19 cellular contexts compared by ENCODE assay signal in the genomic region with DNA sequence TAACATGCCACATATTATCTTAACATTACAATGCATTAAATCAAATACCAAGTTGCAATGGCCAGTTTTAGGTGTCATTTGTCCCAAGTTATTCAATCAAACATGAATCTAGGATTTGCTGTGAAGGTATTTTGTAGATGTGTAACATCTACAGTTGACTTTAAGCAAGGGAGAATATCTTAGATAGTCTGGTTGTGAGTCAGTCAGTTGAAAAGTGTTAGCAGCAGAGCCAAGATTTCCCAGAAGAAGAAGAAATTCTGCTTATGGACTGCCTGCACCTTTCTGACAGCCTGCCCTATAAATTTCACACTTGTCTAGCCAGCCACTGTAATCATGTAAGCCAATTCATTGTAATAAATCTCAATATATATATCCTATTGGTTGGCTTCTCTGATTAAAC. TPM values are rescaled to one million over a fixed set of nuclear protein-coding genes. Genes with fewer than 3 reads are reported as not detected.
DNase-seq lines count a peak whose midpoint lies in the region; ATAC-seq, FAIRE-seq and TF ChIP-seq lines count a peak whose summit lies in the region.
"Had no signal": no experiment of that assay in that cellular context is flagged by ENCODE, and none has a peak within 500 bp of the region (broad histone marks: within the 10 kb centered on the region; RNA-seq: fewer than 3 reads in every experiment).

No MANE protein-coding gene starts in this region.

- no peaks in the 10 kb centered on the region for H3K36me3 Mint-ChIP-seq in chondrocyte (ENCODE audit: low read depth)
- H3K36me3 Mint-ChIP-seq: immature natural killer cell; natural killer cell treated with Interleukin-12 subunit alpha and Interleukin-12 subunit beta and Interleukin-15 and Interleukin-18, amount 100 ng/mL, for 72 hours; stimulated activated naive B cell treated with anti-CD40 and anti-IgM and Interleukin-4, amounts not matched to agents 10 μg/mL and 1 μg/mL and 100 μg/mL, for 72 hours had no signal

- peaks cover 2% of the 10 kb centered on the region for H3K27me3 Mint-ChIP-seq in chondrocyte (ENCODE audit: low read depth)
- H3K27me3 Mint-ChIP-seq: T-helper 17 cell had no signal

- no peak overlapping the region for H2AFZ ChIP-seq in trophoblast cell (ENCODE audit: insufficient read depth, low read length, poor library complexity)

- no peak overlapping the region for H2BK120ac ChIP-seq in trophoblast cell (ENCODE audit: insufficient read depth, low read length, poor library complexity)

- H3K4me3 Mint-ChIP-seq in chondrocyte (ENCODE audit: unreplicated experiment), result no peak overlapping the region
- H3K4me3 Mint-ChIP-seq: immature natural killer cell; natural killer cell treated with Interleukin-12 subunit alpha and Interleukin-12 subunit beta and Interleukin-15 and Interleukin-18, amount 100 ng/mL, for 72 hours; stimulated activated naive B cell treated with anti-CD40 and anti-IgM and Interleukin-4, amounts not matched to agents 10 μg/mL and 1 μg/mL and 100 μg/mL, for 72 hours; T-helper 17 cell had no signal

- no peak overlapping the region for H4K12ac ChIP-seq in trophoblast cell (ENCODE audit: low read depth, low read length)

- H3K14ac ChIP-seq in trophoblast cell (ENCODE audit: low read length), result no peak overlapping the region

- no peak overlapping the region for H3K4ac ChIP-seq in trophoblast cell (ENCODE audit: low read depth, low read length)

- no peak overlapping the region for H3K18ac ChIP-seq in trophoblast cell (ENCODE audit: low read length)

- H3K4me1 ChIP-seq in trophoblast cell (ENCODE audit: control insufficient read depth in 1 of 2, insufficient read depth in 2 of 2, low read length in 2 of 2), result no peaks in the 10 kb centered on the region
- H3K4me1 ChIP-seq: A549, BLaER1 had no signal

- peaks cover 3% of the 10 kb centered on the region for H3K4me1 Mint-ChIP-seq in chondrocyte (ENCODE audit: low read depth)
- H3K4me1 Mint-ChIP-seq: immature natural killer cell; stimulated activated naive B cell treated with anti-CD40 and anti-IgM and Interleukin-4, amounts not matched to agents 10 μg/mL and 1 μg/mL and 100 μg/mL, for 72 hours; T-helper 17 cell had no signal

- H3K79me2 ChIP-seq in trophoblast cell (ENCODE audit: control insufficient read depth, insufficient read depth, low read length, poor library complexity), result no peaks in the 10 kb centered on the region

- H4K8ac ChIP-seq in trophoblast cell (ENCODE audit: low read depth, low read length), result no peak overlapping the region

- no peak for ATAC-seq in omental fat pad (ENCODE audit: low FRiP score)
- ATAC-seq: A549; left lobe of liver; stimulated activated naive B cell treated with anti-CD40 and anti-IgM and Interleukin-4, amounts not matched to agents 10 μg/mL and 1 μg/mL and 100 μg/mL, for 72 hours; T-helper 17 cell had no signal

- TF ChIP-seq POLR2A in H54 (IDR thresholded peaks at IDR 0.05; ENCODE audit: low read depth, low read length), result no peak

- peaks cover 3% of the 10 kb centered on the region for H3K9me3 Mint-ChIP-seq in chondrocyte (ENCODE audit: low read depth)
- H3K9me3 Mint-ChIP-seq: immature natural killer cell; natural killer cell treated with Interleukin-12 subunit alpha and Interleukin-12 subunit beta and Interleukin-15 and Interleukin-18, amount 100 ng/mL, for 72 hours; stimulated activated naive B cell treated with anti-CD40 and anti-IgM and Interleukin-4, amounts not matched to agents 10 μg/mL and 1 μg/mL and 100 μg/mL, for 72 hours had no signal

- no peaks in the 10 kb centered on the region for H3K9me3 ChIP-seq in trophoblast cell (ENCODE audit: insufficient read depth, low read depth, low read length)
- H3K9me3 ChIP-seq: A549, BLaER1 had no signal

- no peak overlapping the region for H3K4me2 ChIP-seq in trophoblast cell (ENCODE audit: low read length)
- H3K4me2 ChIP-seq: A549, BLaER1 had no signal

- no peak for FAIRE-seq in H54 (lab: Jason Lieb, UNC)
- FAIRE-seq: A549 had no signal

- no peak for TF ChIP-seq CTCF in choroid plexus epithelial cell (conservative IDR thresholded peaks at IDR 0.05; ENCODE audit: low read depth, low read length)
- TF ChIP-seq CTCF in omental fat pad (IDR thresholded peaks at IDR 0.05), result no peak
- TF ChIP-seq CTCF in chondrocyte (IDR thresholded peaks at IDR 0.05), result no peak

- H4K91ac ChIP-seq in trophoblast cell (ENCODE audit: low read depth, low read length), result no peak overlapping the region

- no peak overlapping the region for H2BK12ac ChIP-seq in trophoblast cell (ENCODE audit: low read length)

- no peak overlapping the region for H2AK5ac ChIP-seq in trophoblast cell (ENCODE audit: low read length)

- no peak overlapping the region for H3K9ac ChIP-seq in trophoblast cell (ENCODE audit: low read length)
- H3K9ac ChIP-seq: BLaER1 had no signal

- H3K4me3 ChIP-seq in choroid plexus epithelial cell (ENCODE audit: low read depth, low read length), result no peak overlapping the region
- H3K4me3 ChIP-seq in trophoblast cell (ENCODE audit: low read depth, low read length), result no peak overlapping the region
- H3K4me3 ChIP-seq: A549, BLaER1 had no signal

- H3K27ac Mint-ChIP-seq in chondrocyte (ENCODE audit: unreplicated experiment), result no peak overlapping the region
- H3K27ac Mint-ChIP-seq: immature natural killer cell; natural killer cell treated with Interleukin-12 subunit alpha and Interleukin-12 subunit beta and Interleukin-15 and Interleukin-18, amount 100 ng/mL, for 72 hours; stimulated activated naive B cell treated with anti-CD40 and anti-IgM and Interleukin-4, amounts not matched to agents 10 μg/mL and 1 μg/mL and 100 μg/mL, for 72 hours; T-helper 17 cell had no signal

- no peaks in the 10 kb centered on the region for H3K27me3 ChIP-seq in trophoblast cell (ENCODE audit: insufficient read depth, low read length)
- H3K27me3 ChIP-seq: BLaER1 had no signal

- no peaks in the 10 kb centered on the region for H3K36me3 ChIP-seq in trophoblast cell (ENCODE audit: control insufficient read depth in 1 of 2, insufficient read depth in 2 of 2, low read length in 2 of 2)
- H3K36me3 ChIP-seq: BLaER1 had no signal

- no peak overlapping the region for H3K23ac ChIP-seq in trophoblast cell (ENCODE audit: low read length)

- no peak overlapping the region for H2BK5ac ChIP-seq in trophoblast cell (ENCODE audit: low read depth, low read length, poor library complexity)

- peak; percentile 41 for DNase-seq in AG20443 (ENCODE audit: low spot score)
- peak; percentile 53 for DNase-seq in NCI-H226
- peak; percentile 67 for DNase-seq in choroid plexus epithelial cell (ENCODE audit: low read depth)
- peak; percentile 14 to 54 for DNase-seq in trophoblast cell
- DNase-seq in omental fat pad (ENCODE audit: low spot score), result no peak
- DNase-seq in H54 (ENCODE audit: insufficient read length, low spot score), result no peak
- DNase-seq in chondrocyte (ENCODE audit: low spot score), result no peak
- no peak for DNase-seq in NCI-H2081 treated with DMSO at 0.1 percent for 48 hours (lab: John Stamatoyannopoulos, UW)
- DNase-seq: activated T-cell treated with anti-CD3 and anti-CD28 coated beads, Interleukin-2, amount 50 U/mL, for 48 hours; immature natural killer cell; NCI-H187; NCI-H524 treated with DMSO at 0.1 percent for 48 hours; OCI-M1; stimulated activated naive B cell treated with anti-CD40 and anti-IgM and Interleukin-4, amounts not matched to agents 10 μg/mL and 1 μg/mL and 100 μg/mL, for 72 hours; T-helper 17 cell had no signal

- no peaks in the 10 kb centered on the region for H3K79me1 ChIP-seq in trophoblast cell (ENCODE audit: low read length)

- no peak overlapping the region for H3K27ac ChIP-seq in trophoblast cell (ENCODE audit: low read depth, low read length)
- H3K27ac ChIP-seq: A549, BLaER1 had no signal

RNA-seq across cellular contexts. Expression of a gene that starts 41.3 kb away (rescaled TPM):
- polyA plus RNA-seq in trophoblast cell (2013), result 31.0 and 31.6 TPM in 2 replicates
- total RNA-seq in omental fat pad, result 10 to 100 TPM; 31.3 to 69.7 (median 40.0) TPM
- total RNA-seq in chondrocyte, result 25.6 to 37.7 TPM (median 27.4 TPM) in 3 replicates

Comparison
In these comparisons a context has a peak if more than half of its experiments do, and no peak if none do; other contexts are left out.
1. DNase-seq: peak in AG20443 (single experiment), NCI-H226 (single experiment), choroid plexus epithelial cell (single experiment) and trophoblast cell (2 of 2); none in omental fat pad (single experiment), H54 (single experiment), chondrocyte (single experiment) and NCI-H2081 treated with DMSO at 0.1 percent for 48 hours (single experiment).